ENCODE assay signal across 8 cellular contexts in the genomic region with DNA sequence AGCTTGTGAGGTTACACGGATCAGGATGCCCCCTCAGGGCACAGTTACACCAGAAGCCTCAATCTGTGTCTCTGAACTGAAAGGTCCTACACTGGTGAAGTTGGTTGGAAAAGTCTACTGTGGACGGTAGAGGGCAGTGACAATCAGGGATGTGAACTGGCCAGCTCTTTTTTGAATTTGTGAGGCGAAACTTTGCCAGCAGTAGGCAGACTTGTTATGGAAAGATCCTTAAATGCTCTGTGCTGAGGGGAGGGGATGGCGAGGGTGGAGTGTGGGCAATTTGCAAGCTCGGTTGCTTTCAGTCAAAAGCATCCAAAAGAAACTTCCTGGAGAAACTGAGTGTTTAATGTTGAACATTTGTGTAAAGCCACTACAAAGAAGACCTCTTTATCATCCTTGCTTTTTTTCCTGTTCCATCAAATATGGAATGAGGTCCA.
DNase-seq lines count a peak whose midpoint lies in the region; ATAC-seq, FAIRE-seq and TF ChIP-seq lines count a peak whose summit lies in the region.

No MANE protein-coding gene starts in this region.

- H3K36me3 ChIP-seq in HEK293 (ENCODE audit: control insufficient read depth in 2 of 2, insufficient read depth in 1 of 2, low read length in 2 of 2) = no peaks in the 10 kb centered on the region
- H3K36me3 ChIP-seq in OCI-LY1 (ENCODE audit: insufficient read depth, low read length) = no peaks in the 10 kb centered on the region
- H3K36me3 ChIP-seq in mammary epithelial cell (ENCODE audit: insufficient read depth, low read length) = no peaks in the 10 kb centered on the region

- dilution Hi-C loops in mammary epithelial cell (cut with HindIII; ENCODE audit: low sequenced_read_pairs) = loop anchor here (5.0 to 25.0 kb wide), 2 partner anchors 60 to 220 kb away; a partner anchor contains a TSS

- H3K27me3 ChIP-seq in OCI-LY1 (ENCODE audit: insufficient read depth, low read length) (no peaks in the 10 kb centered on the region), mammary epithelial cell (ENCODE audit: insufficient read depth, low read length) (no peaks in the 10 kb centered on the region)

- BruUV-seq in mammary epithelial cell (replicated peaks; lab: Mats Ljungman, UMichigan) = no TSS peak

- H3K9ac ChIP-seq in OCI-LY1 (ENCODE audit: low read length) (no peak overlapping the region), mammary epithelial cell (ENCODE audit: insufficient read depth, low read length) (no peak overlapping the region)

- H3K27ac ChIP-seq in HEK293 (ENCODE audit: extremely low read depth, low read depth, low read length) = no peak overlapping the region
- H3K27ac ChIP-seq in OCI-LY1 (ENCODE audit: low read depth, low read length, poor library complexity, severe bottlenecking) = no peak overlapping the region
- no peak overlapping the region for H3K27ac ChIP-seq in mammary epithelial cell (ENCODE audit: insufficient read depth, low read depth, low read length)

- no peak overlapping the region for H3K4me3 ChIP-seq in HEK293 (ENCODE audit: low read depth, low read length)
- no peak overlapping the region for H3K4me3 ChIP-seq in OCI-LY1 (ENCODE audit: low read depth, low read length, poor library complexity, severe bottlenecking)
- no peak overlapping the region for H3K4me3 ChIP-seq in mammary epithelial cell (replicated peaks in 1 of 3; ENCODE audit: insufficient read depth in 1 of 3, low read depth in 2 of 3, low read length in 3 of 3)

- H3K9me2 ChIP-seq in OCI-LY1 (ENCODE audit: low read depth, low read length) = no peaks in the 10 kb centered on the region

- intact Hi-C loops in mammary epithelial cell (cut with micrococcal nuclease) = loop anchor here (1.0 to 5.0 kb wide), 8 partner anchors 13 to 700 kb away; no protein-coding TSS in a partner anchor

- peak; percentile 48 for ATAC-seq in stimulated activated effector memory CD8-positive, alpha-beta T cell treated with anti-CD3 and anti-CD28 coated beads, Interleukin-12 subunit alpha, Interleukin-12 subunit beta, amount 100 ng/mL, for 72 hours
- no peak for ATAC-seq in HG03432 (IDR thresholded peaks at IDR 0.05; ENCODE audit: unreplicated experiment)

- H3K4me1 Mint-ChIP-seq in stimulated activated effector memory CD8-positive, alpha-beta T cell treated with anti-CD3 and anti-CD28 coated beads, Interleukin-12 subunit alpha, Interleukin-12 subunit beta, amount 100 ng/mL, for 72 hours = no peaks in the 10 kb centered on the region

- no peaks in the 10 kb centered on the region for H3F3A ChIP-seq in OCI-LY1 (ENCODE audit: insufficient read depth, low read length)

- H3K9me3 Mint-ChIP-seq in stimulated activated effector memory CD8-positive, alpha-beta T cell treated with anti-CD3 and anti-CD28 coated beads, Interleukin-12 subunit alpha, Interleukin-12 subunit beta, amount 100 ng/mL, for 72 hours = no peaks in the 10 kb centered on the region

- H3K4me2 ChIP-seq in OCI-LY1 (ENCODE audit: low read length) = no peak overlapping the region
- no peak overlapping the region for H3K4me2 ChIP-seq in mammary epithelial cell (ENCODE audit: insufficient read depth, low read depth, low read length)

- CTCF ChIA-PET in HEK293 (lab: Yijun Ruan, JAX) (interaction anchor here (0.6 to 8.7 kb wide), 65 partner anchors 9 to 698 kb away, joined by 3 to 203 read pairs (median 4); a partner anchor contains a TSS), mammary epithelial cell (lab: Charles Lee; ENCODE audit: low non-redundant PET) (interaction anchor here (0.6 to 1.7 kb wide), 9 partner anchors 13 to 1180 kb away, joined by 3 to 33 read pairs (median 4); a partner anchor contains a TSS)

- TF ChIP-seq CTCF in D721Med (IDR thresholded peaks at IDR 0.05; ENCODE audit: insufficient read depth, missing control alignments) = peak; percentile 73
- peak; percentile 83; the same call in 1 of the 2 replicates for TF ChIP-seq CTCF in HEK293 (tag by site-specific recombination; IDR thresholded peaks at IDR 0.05)
- peak; percentile 65 for TF ChIP-seq CTCF in OCI-LY1 (IDR thresholded peaks at IDR 0.05; ENCODE audit: low read length)
- peak; percentile 83 to 94 for TF ChIP-seq CTCF in mammary epithelial cell (conservative IDR thresholded peaks at IDR 0.05 in 1 of 2, IDR thresholded peaks at IDR 0.05 in 1 of 2; ENCODE audit: extremely low read depth in 1 of 2, insufficient read depth in 1 of 2, low read depth in 1 of 2, low read length in 2 of 2)

- no peaks in the 10 kb centered on the region for H3K36me3 Mint-ChIP-seq in stimulated activated effector memory CD8-positive, alpha-beta T cell treated with anti-CD3 and anti-CD28 coated beads, Interleukin-12 subunit alpha, Interleukin-12 subunit beta, amount 100 ng/mL, for 72 hours

- no peak overlapping the region for H3K4me3 Mint-ChIP-seq in stimulated activated effector memory CD8-positive, alpha-beta T cell treated with anti-CD3 and anti-CD28 coated beads, Interleukin-12 subunit alpha, Interleukin-12 subunit beta, amount 100 ng/mL, for 72 hours

- FAIRE-seq in D721Med (lab: Jason Lieb, UNC) = no peak

- DNase-seq in D721Med (ENCODE audit: insufficient read length, low spot score) (no peak), mammary epithelial cell (peak; percentile 68), inferior parietal cortex (ENCODE audit: extremely low spot score) (peak; percentile 79)
- no peak for DNase-seq in stimulated activated effector memory CD8-positive, alpha-beta T cell treated with anti-CD3 and anti-CD28 coated beads, Interleukin-12 subunit alpha, Interleukin-12 subunit beta, amount 100 ng/mL, for 72 hours (ENCODE audit: low spot score in 2 of 2)
- DNase-seq in effector CD4-positive, alpha-beta T cell = no peak

- POLR2A ChIA-PET in HEK293 (lab: Yijun Ruan, JAX) = interaction anchor here (1.0 to 1.1 kb wide), 3 partner anchors 208 to 211 kb away, joined by 3 to 5 read pairs (median 3); a partner anchor contains a TSS

- in situ Hi-C loops in mammary epithelial cell (cut with MboI; ENCODE audit: low sequenced_read_pairs in 2 of 2) = loop anchor here (5.0 to 25.0 kb wide), 6 partner anchors 113 to 695 kb away; a partner anchor contains a TSS

- H2AFZ ChIP-seq in OCI-LY1 (ENCODE audit: low read length) (no peak overlapping the region), mammary epithelial cell (ENCODE audit: low read depth, low read length) (peak overlapping the region; percentile 10)

- H3K4me1 ChIP-seq in HEK293 (ENCODE audit: control insufficient read depth, insufficient read depth, low read length) = 0 out of 2 replicates have a peak, but pooled peaks cover 4% of the 10 kb centered on the region
- no peaks in the 10 kb centered on the region for H3K4me1 ChIP-seq in OCI-LY1 (ENCODE audit: insufficient read depth, low read length, severe bottlenecking)
- H3K4me1 ChIP-seq in mammary epithelial cell (ENCODE audit: insufficient read depth, low read length) = no peaks in the 10 kb centered on the region

- H4K20me1 ChIP-seq in OCI-LY1 (ENCODE audit: insufficient read depth, low read length) = no peaks in the 10 kb centered on the region
- H4K20me1 ChIP-seq in mammary epithelial cell (ENCODE audit: insufficient read depth, low read length) = no peaks in the 10 kb centered on the region

- 7% methylated on average over 5 of the region's 5 CpGs for WGBS in mammary epithelial cell (ENCODE audit: low coverage, missing lambda C conversion rate)

- H3K27ac Mint-ChIP-seq in stimulated activated effector memory CD8-positive, alpha-beta T cell treated with anti-CD3 and anti-CD28 coated beads, Interleukin-12 subunit alpha, Interleukin-12 subunit beta, amount 100 ng/mL, for 72 hours = no peak overlapping the region

- H3K9me3 ChIP-seq in HEK293 (ENCODE audit: control insufficient read depth, insufficient read depth, low read depth, low read length) (no peaks in the 10 kb centered on the region), OCI-LY1 (ENCODE audit: low read length) (no peaks in the 10 kb centered on the region), mammary epithelial cell (replicated peaks; ENCODE audit: insufficient read depth, low read length) (no peaks in the 10 kb centered on the region)

- H3K79me2 ChIP-seq in OCI-LY1 (ENCODE audit: insufficient read depth, low read length) (no peaks in the 10 kb centered on the region), mammary epithelial cell (ENCODE audit: insufficient read depth, low read length) (no peaks in the 10 kb centered on the region)

TF ChIP-seq in HEK293, 187 proteins besides CTCF, POLR2A, EP300 and RAD21 (continues in another document):
- TF ChIP-seq ZNF2 (tag by site-specific recombination; IDR thresholded peaks at IDR 0.05) = 0 out of 2 replicates have a peak, but pooled peaks have one; percentile 27
- TF ChIP-seq ZBTB17 (tag by site-specific recombination; IDR thresholded peaks at IDR 0.05) = 0 out of 2 replicates have a peak, but pooled peaks have one; percentile 20
- TF ChIP-seq, protein P1, sequence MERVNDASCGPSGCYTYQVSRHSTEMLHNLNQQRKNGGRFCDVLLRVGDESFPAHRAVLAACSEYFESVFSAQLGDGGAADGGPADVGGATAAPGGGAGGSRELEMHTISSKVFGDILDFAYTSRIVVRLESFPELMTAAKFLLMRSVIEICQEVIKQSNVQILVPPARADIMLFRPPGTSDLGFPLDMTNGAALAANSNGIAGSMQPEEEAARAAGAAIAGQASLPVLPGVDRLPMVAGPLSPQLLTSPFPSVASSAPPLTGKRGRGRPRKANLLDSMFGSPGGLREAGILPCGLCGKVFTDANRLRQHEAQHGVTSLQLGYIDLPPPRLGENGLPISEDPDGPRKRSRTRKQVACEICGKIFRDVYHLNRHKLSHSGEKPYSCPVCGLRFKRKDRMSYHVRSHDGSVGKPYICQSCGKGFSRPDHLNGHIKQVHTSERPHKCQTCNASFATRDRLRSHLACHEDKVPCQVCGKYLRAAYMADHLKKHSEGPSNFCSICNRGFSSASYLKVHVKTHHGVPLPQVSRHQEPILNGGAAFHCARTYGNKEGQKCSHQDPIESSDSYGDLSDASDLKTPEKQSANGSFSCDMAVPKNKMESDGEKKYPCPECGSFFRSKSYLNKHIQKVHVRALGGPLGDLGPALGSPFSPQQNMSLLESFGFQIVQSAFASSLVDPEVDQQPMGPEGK (tag by site-specific recombination; IDR thresholded peaks at IDR 0.05) = no peak

Comparison
In these comparisons a context has a peak if more than half of its experiments do, and no peak if none do; other contexts are left out.
1. DNase-seq: peak in mammary epithelial cell (single experiment) and inferior parietal cortex (single experiment); none in D721Med (single experiment), stimulated activated effector memory CD8-positive, alpha-beta T cell treated with anti-CD3 and anti-CD28 coated beads, Interleukin-12 subunit alpha, Interleukin-12 subunit beta, amount 100 ng/mL, for 72 hours (0 of 2) and effector CD4-positive, alpha-beta T cell (single experiment).
2. Peak in every context shown above with its lines, with median percentiles within 50 percentile points of each other: CTCF ChIP-seq.